8 cellular contexts compared by ENCODE assay signal in genomic region chr6:52577778-52578473, GRCh38. TPM values are rescaled to one million over a fixed set of nuclear protein-coding genes. Genes with fewer than 3 reads are reported as not detected.
DNase-seq lines count a peak whose midpoint lies in the region; ATAC-seq, FAIRE-seq and TF ChIP-seq lines count a peak whose summit lies in the region.

No MANE protein-coding gene starts in this region.

- no peaks in the 10 kb centered on the region for H3K27me3 Mint-ChIP-seq in activated naive CD8-positive, alpha-beta T cell treated with anti-CD3 and anti-CD28 coated beads, Interleukin-2, amount 50 U/mL, for 24 hours

- no peaks in the 10 kb centered on the region for H3K9me3 ChIP-seq in cardiac muscle cell (ENCODE audit: low read depth)
- no peaks in the 10 kb centered on the region for H3K9me3 ChIP-seq in HepG2 (ENCODE audit: low read length)
- no peaks in the 10 kb centered on the region for H3K9me3 ChIP-seq in upper lobe of left lung

- H3K27me3 ChIP-seq in cardiac muscle cell (no peaks in the 10 kb centered on the region), HepG2 (ENCODE audit: control insufficient read depth in 1 of 2, insufficient read depth in 2 of 2, low read length in 2 of 2) (no peaks in the 10 kb centered on the region; a peak in 1 of 5 replicates), upper lobe of left lung (no peaks in the 10 kb centered on the region)

- peaks cover 35% of the 10 kb centered on the region for H4K20me1 ChIP-seq in HepG2 (ENCODE audit: insufficient read depth, low read length)

- ATAC-seq in Right ventricle myocardium superior (ENCODE audit: poor library complexity) (no peak), HepG2 (no peak), upper lobe of left lung (ENCODE audit: low FRiP score in 2 of 2) (no peak), HG03457 (IDR thresholded peaks at IDR 0.05; ENCODE audit: unreplicated experiment) (no peak), HG03354 (IDR thresholded peaks at IDR 0.05; ENCODE audit: poor library complexity, severe bottlenecking, unreplicated experiment) (no peak)
- ATAC-seq in activated naive CD8-positive, alpha-beta T cell treated with anti-CD3 and anti-CD28 coated beads, Interleukin-2, amount 50 U/mL, for 24 hours = no peak

- no peak for FAIRE-seq in HepG2 (lab: Jason Lieb, UNC)

- TF ChIP-seq CTCF in cardiac muscle cell (IDR thresholded peaks at IDR 0.05; ENCODE audit: low read depth, low read length) (no peak), HepG2 (CRISPR knock-in tag; IDR thresholded peaks at IDR 0.05) (no peak), upper lobe of left lung (IDR thresholded peaks at IDR 0.05) (no peak)

- no peak for TF ChIP-seq RAD21 in HepG2 (CRISPR knock-in tag; IDR thresholded peaks at IDR 0.05)

- TF ChIP-seq POLR2A in HepG2 (IDR thresholded peaks at IDR 0.05; ENCODE audit: insufficient read depth in 1 of 2, low read depth in 2 of 2, low read length in 2 of 2) (no peak), upper lobe of left lung (IDR thresholded peaks at IDR 0.05) (no peak)

- H3K27ac Mint-ChIP-seq in activated naive CD8-positive, alpha-beta T cell treated with anti-CD3 and anti-CD28 coated beads, Interleukin-2, amount 50 U/mL, for 24 hours = peak overlapping the region; percentile 64

- peak overlapping the region; percentile 92 for H3K4me3 ChIP-seq in cardiac muscle cell
- H3K4me3 ChIP-seq in HepG2 (replicated peaks in 1 of 3; ENCODE audit: insufficient read depth in 1 of 3, low read depth in 2 of 3, low read length in 3 of 3) = peak overlapping the region; percentile 66 to 85 (median 81)
- peak overlapping the region; percentile 31 to 93 (median 70) for H3K4me3 ChIP-seq in upper lobe of left lung

- H3K27ac ChIP-seq in cardiac muscle cell = peak overlapping the region; percentile 98
- peak overlapping the region; percentile 95 for H3K27ac ChIP-seq in HepG2 (ENCODE audit: extremely low read length, insufficient read depth, low read length)
- peak overlapping the region; percentile 94 to 99 (median 98) for H3K27ac ChIP-seq in upper lobe of left lung

- peak overlapping the region; percentile 73 for H3K4me3 Mint-ChIP-seq in activated naive CD8-positive, alpha-beta T cell treated with anti-CD3 and anti-CD28 coated beads, Interleukin-2, amount 50 U/mL, for 24 hours

- intact Hi-C loops in Right ventricle myocardium superior (cut with DNase I) = loop anchor here (1.0 to 5.0 kb wide), 2 partner anchors 76 to 158 kb away; partner anchors contain the start of gene EFHC1
- intact Hi-C loops in HepG2 (cut with micrococcal nuclease; ENCODE audit: unreplicated experiment) = loop anchor here (1.0 to 2.0 kb wide), 3 partner anchors 11 to 59 kb away; no protein-coding TSS in a partner anchor

- H3K9ac ChIP-seq in HepG2 (ENCODE audit: insufficient read depth, low read depth, low read length) = peak overlapping the region; percentile 97

- H3K4me1 ChIP-seq in cardiac muscle cell (ENCODE audit: low read depth) (peaks cover 25% of the 10 kb centered on the region), HepG2 (ENCODE audit: insufficient read depth, low read length) (peaks cover 46% of the 10 kb centered on the region), upper lobe of left lung (peaks cover 31 to 43% (median 39%) of the 10 kb centered on the region in 4 donors)

- peaks cover 38% of the 10 kb centered on the region for H3K4me1 Mint-ChIP-seq in activated naive CD8-positive, alpha-beta T cell treated with anti-CD3 and anti-CD28 coated beads, Interleukin-2, amount 50 U/mL, for 24 hours

- H3K4me2 ChIP-seq in HepG2 (ENCODE audit: low read depth, low read length) = peak overlapping the region; percentile 84

- in situ Hi-C loops in HepG2 (cut with HindIII; ENCODE audit: extremely low pct_ligation_motif_present, low pct_unique_long_range_greater_than_20kb) = loop anchor here (5.0 kb wide), 1 partner anchor 61 kb away; no protein-coding TSS in a partner anchor

- no peak overlapping the region for H2AFZ ChIP-seq in HepG2 (ENCODE audit: low read length)

- no peaks in the 10 kb centered on the region for H3K9me3 Mint-ChIP-seq in activated naive CD8-positive, alpha-beta T cell treated with anti-CD3 and anti-CD28 coated beads, Interleukin-2, amount 50 U/mL, for 24 hours

- no TSS peak for BruUV-seq in HepG2 (replicated peaks; lab: Mats Ljungman, UMichigan)

- no peaks in the 10 kb centered on the region for H3K36me3 Mint-ChIP-seq in activated naive CD8-positive, alpha-beta T cell treated with anti-CD3 and anti-CD28 coated beads, Interleukin-2, amount 50 U/mL, for 24 hours (ENCODE audit: low read depth)

- peaks cover 39% of the 10 kb centered on the region for H3K79me2 ChIP-seq in HepG2 (ENCODE audit: insufficient read depth, low read length)

- TF ChIP-seq EP300 in HepG2 (IDR thresholded peaks at IDR 0.05; ENCODE audit: low read depth in 2 of 2, low read length in 2 of 2) = no peak
- TF ChIP-seq EP300 in HepG2 (CRISPR knock-in tag; IDR thresholded peaks at IDR 0.05; ENCODE audit: borderline replicate concordance) = no peak
- no peak for TF ChIP-seq EP300 in upper lobe of left lung (IDR thresholded peaks at IDR 0.05)

- POLR2A ChIA-PET in HepG2 (lab: Yijun Ruan, JAX) = interaction anchor here (0.6 to 5.7 kb wide), 13 partner anchors 8 to 160 kb away, joined by 3 to 133 read pairs (median 4); partner anchors contain the start of gene EFHC1

- DNase-seq in cardiac muscle cell (ENCODE audit: low read depth in 1 of 2, low spot score in 1 of 2) (no peak), Right ventricle myocardium superior (no peak), HepG2 (ENCODE audit: low spot score) (no peak), upper lobe of left lung (no peak), NCI-H1930 (lab: John Stamatoyannopoulos, UW) (no peak)
- DNase-seq in activated naive CD8-positive, alpha-beta T cell treated with anti-CD3 and anti-CD28 coated beads, Interleukin-2, amount 50 U/mL, for 24 hours = no peak

- 77% methylated on average over 9 of the region's 9 CpGs for WGBS in HepG2 (ENCODE audit: low lambda C conversion rate)
- WGBS in upper lobe of left lung, 2 donors = 45 to 51% methylated on average over 9 of the region's 9 CpGs

- CTCF ChIA-PET in HepG2 (lab: Yijun Ruan, JAX; ENCODE audit: low intra/inter-chr PET ratio, low total read pairs) = interaction anchor here (2.5 to 3.4 kb wide), 2 partner anchors 21 to 86 kb away, joined by 22 to 48 read pairs; no protein-coding TSS in a partner anchor

- H3K36me3 ChIP-seq in cardiac muscle cell (no peaks in the 10 kb centered on the region), HepG2 (replicated peaks in 1 of 2; ENCODE audit: control insufficient read depth in 1 of 2, insufficient read depth in 2 of 2, low read length in 2 of 2) (peaks cover 0 to 7% of the 10 kb centered on the region in 2 experiments; a peak in 2 of 5 replicates), upper lobe of left lung (no peaks in the 10 kb centered on the region)

TF ChIP-seq in HepG2, 621 proteins besides CTCF, POLR2A, EP300 and RAD21 (continues in another document):
- TF ChIP-seq NFKBIZ (CRISPR knock-in tag; IDR thresholded peaks at IDR 0.05) (no peak), KDM1A (CRISPR knock-in tag; IDR thresholded peaks at IDR 0.05) (no peak), HMGXB4 (CRISPR knock-in tag; IDR thresholded peaks at IDR 0.05; ENCODE audit: borderline replicate concordance in 1 of 2, low read depth in 1 of 2) (no peak), MIER3 (CRISPR knock-in tag; IDR thresholded peaks at IDR 0.05; ENCODE audit: borderline replicate concordance) (no peak), KAT8 (CRISPR knock-in tag; IDR thresholded peaks at IDR 0.05) (no peak; the same call in 1 of the 2 replicates), HNF4G (IDR thresholded peaks at IDR 0.05; ENCODE audit: borderline replicate concordance, low read depth, low read length) (no peak), HNF4G (CRISPR knock-in tag; IDR thresholded peaks at IDR 0.05; ENCODE audit: borderline replicate concordance, low read depth) (no peak)

RNA-seq across cellular contexts. Expression of gene TRAM2, which starts 1.1 kb away (rescaled TPM):
- 6.6 and 7.0 TPM in 2 replicates for total RNA-seq in cardiac muscle cell
- polyA plus RNA-seq in cardiac muscle cell = 4.5 and 7.7 TPM in 2 replicates
- total RNA-seq in Right ventricle myocardium superior = 11.0 TPM
- 40.5 and 49.1 TPM in 2 replicates for total RNA-seq in HepG2 (2016; rRNA removed; fragmentation: Illumina TruSeq; extraction: Trizol)
- 4.0 and 4.7 TPM in 2 replicates for total RNA-seq in HepG2 (2016; cell fraction: cytosol; rRNA removed; fragmentation: Illumina TruSeq; extraction: Trizol; ENCODE audit: low read depth)
- 36.8 and 47.0 TPM in 2 replicates for total RNA-seq in HepG2 (2016; cell fraction: insoluble cytoplasmic fraction; rRNA removed; fragmentation: Illumina TruSeq; extraction: Trizol)
- 24.9 and 25.7 TPM in 2 replicates for total RNA-seq in HepG2 (2016; cell fraction: membrane; rRNA removed; fragmentation: Illumina TruSeq; extraction: Trizol)
- total RNA-seq in HepG2 (2016; cell fraction: nucleus; rRNA removed; fragmentation: Illumina TruSeq; extraction: Trizol) = 50.0 and 60.1 TPM in 2 replicates
- polyA plus RNA-seq in HepG2 (2011; rRNA removed) = 68.2 and 72.5 TPM in 2 replicates
- polyA plus RNA-seq in HepG2 (2011; cell fraction: cytosol; rRNA removed) = 51.1 and 62.3 TPM in 2 replicates
- 100.0 and 109 TPM in 2 replicates for polyA plus RNA-seq in HepG2 (2011; cell fraction: nucleus; rRNA removed)
- polyA plus RNA-seq in HepG2 (2012) = 42.0 and 55.5 TPM in 2 replicates
- polyA plus RNA-seq in HepG2 (2016; cell fraction: cytosol; fragmentation: Illumina TruSeq; extraction: Trizol; ENCODE audit: low read depth) = 2.3 and 2.5 TPM in 2 replicates
- polyA plus RNA-seq in HepG2 (2016; cell fraction: insoluble cytoplasmic fraction; fragmentation: Illumina TruSeq; extraction: Trizol; ENCODE audit: low read depth) = 27.8 and 31.3 TPM in 2 replicates
- 11.1 and 12.4 TPM in 2 replicates for polyA plus RNA-seq in HepG2 (2016; cell fraction: membrane; fragmentation: Illumina TruSeq; extraction: Trizol; ENCODE audit: low read depth)
- polyA plus RNA-seq in HepG2 (2016; cell fraction: nucleus; fragmentation: Illumina TruSeq; extraction: Trizol; ENCODE audit: insufficient read depth, low read depth) = 72.8 and 73.2 TPM in 2 replicates
- polyA minus RNA-seq in HepG2 (2011; rRNA and poly(A)+ RNA removed; ENCODE audit: low replicate concordance) = 21.3 and 119 TPM in 2 replicates
- polyA minus RNA-seq in HepG2 (2011; cell fraction: cytosol; rRNA and poly(A)+ RNA removed) = 67.1 and 80.2 TPM in 2 replicates
- polyA minus RNA-seq in HepG2 (2011; cell fraction: nucleus; rRNA and poly(A)+ RNA removed) = 60.0 and 64.5 TPM in 2 replicates
- total RNA-seq in upper lobe of left lung = 10 to 100 TPM in 5 of 6 donors, 1 to 10 TPM in 1; 9.4 to 26.8 (median 14.3) TPM
